Comparison of ENCODE assay signal across 12 cellular contexts in genomic region chr9:734831-735511, GRCh38.
A peak's percentile ranks its signal among the peaks of the same experiment; 100 is the strongest.
DNase-seq lines count a peak whose midpoint lies in the region; ATAC-seq and TF ChIP-seq lines count a peak whose summit lies in the region.
"Had no signal": no experiment of that assay in that cellular context is flagged by ENCODE, and none has a peak within 500 bp of the region (broad histone marks: within the 10 kb centered on the region; RNA-seq: fewer than 3 reads in every experiment).

No MANE protein-coding gene starts in this region.

- ATAC-seq in HG03045 (IDR thresholded peaks at IDR 0.05; ENCODE audit: unreplicated experiment) (no peak), GM18907 (IDR thresholded peaks at IDR 0.05; ENCODE audit: unreplicated experiment) (no peak)

- H3K36me3 ChIP-seq in GM23248 (ENCODE audit: low read depth) (peaks cover 23% of the 10 kb centered on the region), skeletal muscle tissue (ENCODE audit: control insufficient read depth in 3 of 3, insufficient read depth in 3 of 3, low read length in 3 of 3) (peaks cover 10 to 37% (median 29%) of the 10 kb centered on the region in 3 donors)

- H3K4me2 ChIP-seq in GM23248 (ENCODE audit: unreplicated experiment): peak overlapping the region; percentile 48

- 3 to 6% methylated on average over 9 of the region's 9 CpGs for WGBS in GM23248 (ENCODE audit: low coverage in 1 of 2, low lambda C conversion rate in 2 of 2, missing lambda C conversion rate in 2 of 2), 2 experiments

- no peaks in the 10 kb centered on the region for H3K27me3 ChIP-seq in GM23248 (replicated peaks; ENCODE audit: insufficient read depth)
- H3K27me3 ChIP-seq in skeletal muscle tissue (ENCODE audit: control insufficient read depth in 3 of 3, insufficient read depth in 3 of 3, low read length in 3 of 3): no peaks in the 10 kb centered on the region

- H3F3A ChIP-seq in GM23248 (ENCODE audit: insufficient read depth): peaks cover 48% of the 10 kb centered on the region

- H3K4me3 ChIP-seq in GM23248 (0 out of 2 replicates have a peak overlapping the region, but pooled peaks have one; percentile 4), cardiac fibroblast (replicated peaks in 1 of 2; ENCODE audit: low read depth in 2 of 2, low read length in 2 of 2) (no peak overlapping the region), skeletal muscle tissue (ENCODE audit: low read length in 3 of 3) (peak overlapping the region in 2 of 3 donors; percentile 17 to 30)

- in situ Hi-C loops in GM23248 (cut with MboI): no loop called here

- no peak overlapping the region for H2AFZ ChIP-seq in GM23248

- TF ChIP-seq CTCF in cardiac fibroblast (IDR thresholded peaks at IDR 0.05; ENCODE audit: low read depth, low read length): no peak

- H3K9me3 ChIP-seq in GM23248 (ENCODE audit: low read depth): no peaks in the 10 kb centered on the region
- no peaks in the 10 kb centered on the region for H3K9me3 ChIP-seq in skeletal muscle tissue (ENCODE audit: control insufficient read depth in 3 of 3, low read length in 3 of 3)

- no peaks in the 10 kb centered on the region for H3K9me2 ChIP-seq in GM23248 (ENCODE audit: insufficient read depth)

- no peaks in the 10 kb centered on the region for H3K79me2 ChIP-seq in GM23248 (ENCODE audit: insufficient read depth)

- H3K4me1 ChIP-seq in GM23248 (ENCODE audit: insufficient read depth): peaks cover 50% of the 10 kb centered on the region
- H3K4me1 ChIP-seq in skeletal muscle tissue (ENCODE audit: control insufficient read depth in 3 of 3, insufficient read depth in 3 of 3, low read length in 3 of 3): peaks cover 24 to 54% (median 31%) of the 10 kb centered on the region in 3 donors

- peak overlapping the region; percentile 68 for H3K9ac ChIP-seq in GM23248
- H3K9ac ChIP-seq in skeletal muscle tissue (ENCODE audit: low read depth in 1 of 3, low read length in 3 of 3): peak overlapping the region in 1 of 3 donors; percentile 25

- H3K27ac ChIP-seq in GM23248: peak overlapping the region; percentile 95
- H3K27ac ChIP-seq in skeletal muscle tissue (ENCODE audit: low read depth, low read length): peak overlapping the region; percentile 45

- H4K20me1 ChIP-seq in GM23248 (ENCODE audit: insufficient read depth): no peaks in the 10 kb centered on the region

- DNase-seq in GM23248 (peak; percentile 93), cardiac fibroblast (ENCODE audit: low read depth in 2 of 2) (peak; percentile 97), iris pigment epithelial cell (ENCODE audit: low read depth) (peak; percentile 97), cortex of kidney (lab: John Stamatoyannopoulos, UW) (no peak), SIG-M5 (lab: John Stamatoyannopoulos, UW) (no peak)
- DNase-seq: activated naive CD4-positive, alpha-beta T cell treated with anti-CD3 and anti-CD28 coated beads for 36 hours; immature natural killer cell; NCI-H2171 treated with DMSO at 0.1 percent for 48 hours; stimulated activated CD4-positive, alpha-beta T cell treated with anti-CD3 and anti-CD28 coated beads, Interleukin-4, amount 100 ng/mL, for 4 hours had no signal

Comparison
In these comparisons a context has a peak if more than half of its experiments do, and no peak if none do; other contexts are left out.
1. DNase-seq: peak in GM23248 (single experiment), cardiac fibroblast (2 of 2) and iris pigment epithelial cell (single experiment); none in cortex of kidney (single experiment) and SIG-M5 (single experiment).
2. H3K4me3 ChIP-seq: peak in GM23248 (single experiment) and skeletal muscle tissue (2 of 3); none in cardiac fibroblast (0 of 2).